Comparison of ENCODE assay signal across 13 cellular contexts in the genomic region with DNA sequence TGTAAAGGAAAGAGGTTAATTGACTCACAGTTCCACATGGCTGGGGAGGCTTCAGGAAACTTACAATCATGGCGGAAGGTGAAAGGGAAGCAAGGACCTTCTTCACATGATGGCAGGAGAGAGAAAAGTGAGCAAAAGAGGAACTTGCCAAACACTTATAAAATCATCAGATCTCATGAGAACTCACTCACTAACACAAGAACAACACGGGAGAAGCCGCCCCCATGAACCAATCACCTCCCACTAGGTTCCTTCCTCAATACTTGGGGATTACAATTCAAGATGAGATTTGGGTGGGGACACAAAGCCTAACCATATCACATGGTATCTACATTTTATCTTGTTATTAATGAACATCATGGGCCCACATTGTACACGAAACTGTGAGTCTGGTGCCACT. TPM values are rescaled to one million over a fixed set of nuclear protein-coding genes. Genes with fewer than 3 reads are reported as not detected.
"Had no signal": no experiment of that assay in that cellular context is flagged by ENCODE, and none has a peak within 500 bp of the region (broad histone marks: within the 10 kb centered on the region; RNA-seq: fewer than 3 reads in every experiment).

No MANE protein-coding gene starts in this region.

RNA-seq across cellular contexts. Expression of a gene that starts 51.7 kb away (rescaled TPM):
- total RNA-seq: natural killer cell, omental fat pad, osteocyte, pancreas, posterior vena cava, pulmonary artery endothelial cell, right atrium auricular region, sciatic nerve, smooth muscle cell, suprapubic skin, transverse colon, ureter, vagina had no signal
- polyA plus RNA-seq: pancreas, smooth muscle cell had no signal
